Comparison of ENCODE assay signal across 19 cellular contexts in genomic region chr14:58768977-58769376, GRCh38.
DNase-seq lines count a peak whose midpoint lies in the region; ATAC-seq and TF ChIP-seq lines count a peak whose summit lies in the region.
"Had no signal": no experiment of that assay in that cellular context is flagged by ENCODE, and none has a peak within 500 bp of the region (broad histone marks: within the 10 kb centered on the region; RNA-seq: fewer than 3 reads in every experiment).

No MANE protein-coding gene starts in this region.

- H2BK5ac ChIP-seq in mesenchymal stem cell (ENCODE audit: low read depth, low read length, poor library complexity, severe bottlenecking), result no peak overlapping the region

- H3K4me3 ChIP-seq in endodermal cell (ENCODE audit: low read length) (no peak overlapping the region), mesenchymal stem cell (ENCODE audit: insufficient read depth in 1 of 2, low read depth in 1 of 2, low read length in 2 of 2) (no peak overlapping the region), suprapubic skin (no peak overlapping the region)
- H3K4me3 ChIP-seq: BLaER1, SJSA1 had no signal

- H2AK5ac ChIP-seq in mesenchymal stem cell (ENCODE audit: low read length, severe bottlenecking), result no peak overlapping the region

- H3K79me1 ChIP-seq in mesenchymal stem cell (replicated peaks; ENCODE audit: low read length, poor library complexity, severe bottlenecking), result no peaks in the 10 kb centered on the region

- H2BK15ac ChIP-seq in mesenchymal stem cell (ENCODE audit: low read depth, poor library complexity, severe bottlenecking), result no peak overlapping the region

- no peak overlapping the region for H3K23ac ChIP-seq in mesenchymal stem cell (ENCODE audit: low read length in 2 of 2)

- no peak overlapping the region for H4K8ac ChIP-seq in mesenchymal stem cell (ENCODE audit: low read length)

- H3K36me3 ChIP-seq in endodermal cell (ENCODE audit: control insufficient read depth, insufficient read depth, low read length) (no peaks in the 10 kb centered on the region), mesenchymal stem cell (ENCODE audit: control insufficient read depth in 1 of 2, insufficient read depth in 2 of 2, low read depth in 1 of 2, low read length in 2 of 2) (no peaks in the 10 kb centered on the region), suprapubic skin (no peaks in the 10 kb centered on the region)
- H3K36me3 ChIP-seq: BLaER1, SJSA1 had no signal

- DNase-seq in NCI-H748 (lab: John Stamatoyannopoulos, UW; ENCODE audit: unreplicated experiment), result peak; percentile 63
- no peak for DNase-seq in NCI-H748 treated with DMSO at 0.1 percent for 48 hours (lab: John Stamatoyannopoulos, UW)
- DNase-seq in endodermal cell, result peak; percentile 86
- no peak for DNase-seq in mesenchymal stem cell
- DNase-seq in progenitor cell of endocrine pancreas (ENCODE audit: low spot score, unreplicated experiment), result no peak
- DNase-seq in suprapubic skin (ENCODE audit: low spot score in 2 of 2), result no peak
- no peak for DNase-seq in HT-29 (ENCODE audit: low spot score)
- DNase-seq: 8988T; CD8-positive, alpha-beta memory T cell; DMS 273 treated with DMSO at 0.1 percent for 48 hours; KBM-7; NCI-H1436 treated with DMSO at 0.1 percent for 48 hours; NCI-H446; OCI-M1; RPMI8226 had no signal

- TF ChIP-seq POLR2A in suprapubic skin (IDR thresholded peaks at IDR 0.05), result no peak

- no peak overlapping the region for H3K4me2 ChIP-seq in mesenchymal stem cell (ENCODE audit: low read length, poor library complexity, severe bottlenecking)
- H3K4me2 ChIP-seq: BLaER1 had no signal

- no peak overlapping the region for H3K4me3 Mint-ChIP-seq in endodermal cell
- no peak overlapping the region for H3K4me3 Mint-ChIP-seq in progenitor cell of endocrine pancreas (ENCODE audit: low read depth)
- H3K4me3 Mint-ChIP-seq: CD8-positive, alpha-beta memory T cell had no signal

- 0 to 4% methylated on average over 2 of the region's 4 CpGs for WGBS in endodermal cell (ENCODE audit: insufficient coverage in 1 of 2, insufficient read length in 1 of 2), 2 experiments
- 55% methylated on average over 3 of the region's 4 CpGs for whole genome bisulfite sequencing in mesenchymal stem cell
- 97% methylated on average over 4 of the region's 4 CpGs for WGBS in suprapubic skin

- H3K27ac ChIP-seq in endodermal cell (ENCODE audit: low read depth, low read length) (no peak overlapping the region), mesenchymal stem cell (ENCODE audit: low read length, poor library complexity, severe bottlenecking) (no peak overlapping the region), suprapubic skin (no peak overlapping the region)
- H3K27ac ChIP-seq: BLaER1, SJSA1 had no signal

- peak overlapping the region; percentile 32 for H4K91ac ChIP-seq in mesenchymal stem cell (ENCODE audit: low read length)

- H2BK12ac ChIP-seq in mesenchymal stem cell (ENCODE audit: low read length in 2 of 2), result peak overlapping the region in 1 of 2 experiments; percentile 52

- no peaks in the 10 kb centered on the region for H3K9me3 Mint-ChIP-seq in endodermal cell
- no peaks in the 10 kb centered on the region for H3K9me3 Mint-ChIP-seq in progenitor cell of endocrine pancreas (ENCODE audit: low read depth)
- H3K9me3 Mint-ChIP-seq: CD8-positive, alpha-beta memory T cell had no signal

- H2BK120ac ChIP-seq in mesenchymal stem cell (ENCODE audit: low read depth, low read length), result no peak overlapping the region

- H2AFZ ChIP-seq in mesenchymal stem cell (ENCODE audit: low read depth, low read length), result no peak overlapping the region

- H3K4me1 Mint-ChIP-seq in endodermal cell, result peaks cover 41% of the 10 kb centered on the region
- peaks cover 55% of the 10 kb centered on the region for H3K4me1 Mint-ChIP-seq in progenitor cell of endocrine pancreas (ENCODE audit: low read depth)
- H3K4me1 Mint-ChIP-seq: CD8-positive, alpha-beta memory T cell had no signal

- H3K4me1 ChIP-seq in endodermal cell (ENCODE audit: control insufficient read depth, insufficient read depth, low read length), result peaks cover 25% of the 10 kb centered on the region
- H3K4me1 ChIP-seq in mesenchymal stem cell (ENCODE audit: control insufficient read depth, insufficient read depth, low read depth, low read length), result peaks cover 14% of the 10 kb centered on the region
- no peaks in the 10 kb centered on the region for H3K4me1 ChIP-seq in suprapubic skin
- H3K4me1 ChIP-seq: SJSA1 had no signal

- H3K27ac Mint-ChIP-seq in endodermal cell (no peak overlapping the region), progenitor cell of endocrine pancreas (peak overlapping the region; percentile 43)
- H3K27ac Mint-ChIP-seq: CD8-positive, alpha-beta memory T cell had no signal

- H3K9ac ChIP-seq in endodermal cell (ENCODE audit: extremely low read depth, low read length, poor library complexity, severe bottlenecking) (no peak overlapping the region), mesenchymal stem cell (ENCODE audit: low read length) (no peak overlapping the region)
- H3K9ac ChIP-seq: BLaER1 had no signal

- no peak for TF ChIP-seq EP300 in suprapubic skin (IDR thresholded peaks at IDR 0.05)

- peaks cover 5% of the 10 kb centered on the region for H3K9me3 ChIP-seq in endodermal cell (ENCODE audit: control insufficient read depth, low read length)
- no peaks in the 10 kb centered on the region for H3K9me3 ChIP-seq in mesenchymal stem cell (ENCODE audit: control insufficient read depth, low read length)
- no peaks in the 10 kb centered on the region for H3K9me3 ChIP-seq in suprapubic skin
- H3K9me3 ChIP-seq: BLaER1, SJSA1 had no signal

- H3K18ac ChIP-seq in mesenchymal stem cell (ENCODE audit: low read depth in 1 of 2, low read length in 2 of 2), result no peak overlapping the region

- H3K36me3 Mint-ChIP-seq in endodermal cell (ENCODE audit: low read depth) (no peaks in the 10 kb centered on the region), progenitor cell of endocrine pancreas (ENCODE audit: insufficient read depth) (no peaks in the 10 kb centered on the region)
- H3K36me3 Mint-ChIP-seq: CD8-positive, alpha-beta memory T cell had no signal

- H3K27me3 ChIP-seq in endodermal cell (ENCODE audit: control insufficient read depth, insufficient read depth, low read length, poor library complexity, severe bottlenecking) (peaks cover 51% of the 10 kb centered on the region), mesenchymal stem cell (ENCODE audit: control insufficient read depth in 1 of 2, insufficient read depth in 1 of 2, low read length in 2 of 2) (no peaks in the 10 kb centered on the region), suprapubic skin (no peaks in the 10 kb centered on the region)
- H3K27me3 ChIP-seq: BLaER1, SJSA1 had no signal

- ATAC-seq in GM21360 (IDR thresholded peaks at IDR 0.05; ENCODE audit: unreplicated experiment), result no peak
- ATAC-seq: HCT116 had no signal

- TF ChIP-seq CTCF in endodermal cell (conservative IDR thresholded peaks at IDR 0.05) (no peak), progenitor cell of endocrine pancreas (IDR thresholded peaks at IDR 0.05; ENCODE audit: unreplicated experiment) (no peak), suprapubic skin (IDR thresholded peaks at IDR 0.05) (no peak)

- no peak overlapping the region for H3K14ac ChIP-seq in mesenchymal stem cell (ENCODE audit: low read length in 2 of 2)

- H3K4ac ChIP-seq in mesenchymal stem cell (ENCODE audit: low read depth in 1 of 2, low read length in 2 of 2), result no peak overlapping the region

- H3K27me3 Mint-ChIP-seq in endodermal cell (ENCODE audit: insufficient read depth) (peaks cover 73% of the 10 kb centered on the region), progenitor cell of endocrine pancreas (no peaks in the 10 kb centered on the region)

Comparison
In these comparisons a context has a peak if more than half of its experiments do, and no peak if none do; other contexts are left out.
1. DNase-seq: peak in NCI-H748 (single experiment) and endodermal cell (single experiment); none in NCI-H748 treated with DMSO at 0.1 percent for 48 hours (single experiment), mesenchymal stem cell (single experiment), progenitor cell of endocrine pancreas (single experiment), suprapubic skin (0 of 2) and HT-29 (single experiment).